In the genomic region with DNA sequence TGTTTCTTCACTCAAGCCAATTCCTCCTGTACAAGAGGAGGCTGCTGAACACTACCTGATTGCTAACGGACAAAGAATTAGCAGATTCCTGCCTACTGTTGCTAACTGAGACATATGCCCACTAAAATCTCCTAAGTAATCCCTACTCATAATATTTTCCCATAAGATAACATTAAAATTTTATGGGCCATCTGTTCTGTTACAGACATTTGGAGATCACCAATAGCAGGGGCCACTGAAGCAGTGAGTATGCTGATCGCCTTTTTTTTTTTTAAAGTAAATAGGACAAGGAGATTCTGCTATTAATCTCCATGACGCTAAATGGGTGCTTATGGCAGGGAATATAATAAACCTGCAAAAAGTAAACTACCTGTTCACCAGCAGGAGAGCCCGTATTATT, we compare ENCODE assay signal across 29 cellular contexts.
A peak's percentile ranks its signal among the peaks of the same experiment; 100 is the strongest.
DNase-seq lines count a peak whose midpoint lies in the region; ATAC-seq and TF ChIP-seq lines count a peak whose summit lies in the region.
"Had no signal": no experiment of that assay in that cellular context is flagged by ENCODE, and none has a peak within 500 bp of the region (broad histone marks: within the 10 kb centered on the region; RNA-seq: fewer than 3 reads in every experiment).

No MANE protein-coding gene starts in this region.

- no peaks in the 10 kb centered on the region for H3K27me3 ChIP-seq in SK-N-SH (ENCODE audit: insufficient read depth)
- H3K27me3 ChIP-seq: adrenal gland, esophagus muscularis mucosa, foreskin keratinocyte, heart left ventricle, neural progenitor cell, right lobe of liver, spleen, stomach had no signal

- peaks cover 12 to 18% of the 10 kb centered on the region in 2 donors for H3K4me1 Mint-ChIP-seq in stimulated activated naive B cell treated with anti-CD40 and anti-IgM and Interleukin-4, amounts not matched to agents 10 μg/mL and 1 μg/mL and 100 μg/mL, for 72 hours
- peaks cover 10% of the 10 kb centered on the region for H3K4me1 Mint-ChIP-seq in activated naive CD4-positive, alpha-beta T cell treated with anti-CD3 and anti-CD28 coated beads for 36 hours (ENCODE audit: low read depth)

- H3K9ac ChIP-seq in SK-N-SH = no peak overlapping the region
- H3K9ac ChIP-seq: KMS-11, neural progenitor cell, parathyroid adenoma had no signal

- no peak for TF ChIP-seq RAD21 in SK-N-SH (IDR thresholded peaks at IDR 0.05; ENCODE audit: low read length)

- DNase-seq in SK-N-SH (peak; percentile 5), NCI-H2081 treated with DMSO at 0.1 percent for 48 hours (lab: John Stamatoyannopoulos, UW) (peak; percentile 11), NCI-H82 (lab: John Stamatoyannopoulos, UW) (peak; percentile 92), epidermal melanocyte (ENCODE audit: insufficient read length, low spot score) (no peak), GOT3 (lab: John Stamatoyannopoulos, UW) (no peak)
- no peak for DNase-seq in stimulated activated naive B cell treated with anti-CD40 and anti-IgM and Interleukin-4, amounts not matched to agents 10 μg/mL and 1 μg/mL and 100 μg/mL, for 72 hours
- no peak for DNase-seq in activated naive CD4-positive, alpha-beta T cell treated with anti-CD3 and anti-CD28 coated beads for 36 hours
- DNase-seq: activated CD4-positive, alpha-beta T cell treated with anti-CD3 and anti-CD28 coated beads, Interleukin-2, amount 50 U/mL, for 4 hours; activated naive CD4-positive, alpha-beta T cell treated with anti-CD3 and anti-CD28 coated beads, Interleukin-2, amount 10 ng/mL, durations not matched to agents 7 days and 5 days; adrenal gland; endodermal cell; foreskin keratinocyte; H9; heart left ventricle; MM.1S; NCI-H1694 treated with DMSO at 0.1 percent for 48 hours; NCI-H345; right lobe of liver; spleen; stimulated activated CD8-positive, alpha-beta memory T cell treated with anti-CD3 and anti-CD28 coated beads, Interleukin-4, amount 100 ng/mL, for 48 hours; stomach; T-helper 17 cell had no signal

- no peak overlapping the region for H3K4me2 ChIP-seq in SK-N-SH
- H3K4me2 ChIP-seq: KMS-11, neural progenitor cell had no signal

- no peak overlapping the region for H3K4me3 ChIP-seq in SK-N-SH (ENCODE audit: low read depth in 2 of 2, low read length in 1 of 2)
- H3K4me3 ChIP-seq: adrenal gland, esophagus muscularis mucosa, heart left ventricle, neural progenitor cell, right lobe of liver, spleen, stomach had no signal

- H3K36me3 Mint-ChIP-seq in stimulated activated naive B cell treated with anti-CD40 and anti-IgM and Interleukin-4, amounts not matched to agents 10 μg/mL and 1 μg/mL and 100 μg/mL, for 72 hours = peaks cover 31 to 50% of the 10 kb centered on the region in 2 donors
- peaks cover 24% of the 10 kb centered on the region for H3K36me3 Mint-ChIP-seq in activated naive CD4-positive, alpha-beta T cell treated with anti-CD3 and anti-CD28 coated beads for 36 hours (ENCODE audit: low read depth)

- no peak overlapping the region for H2AFZ ChIP-seq in SK-N-SH (ENCODE audit: low read depth)
- H2AFZ ChIP-seq: neural progenitor cell, parathyroid adenoma had no signal

- peaks cover 68% of the 10 kb centered on the region; the same call in 1 of the 2 replicates for H3K79me2 ChIP-seq in SK-N-SH (ENCODE audit: insufficient read depth)

- H3K9me3 Mint-ChIP-seq in stimulated activated naive B cell treated with anti-CD40 and anti-IgM and Interleukin-4, amounts not matched to agents 10 μg/mL and 1 μg/mL and 100 μg/mL, for 72 hours = no peaks in the 10 kb centered on the region
- H3K9me3 Mint-ChIP-seq in activated naive CD4-positive, alpha-beta T cell treated with anti-CD3 and anti-CD28 coated beads for 36 hours = no peaks in the 10 kb centered on the region
- H3K9me3 Mint-ChIP-seq: activated naive CD4-positive, alpha-beta T cell treated with anti-CD3 and anti-CD28 coated beads, Interleukin-2, amount 10 ng/mL, durations not matched to agents 7 days and 5 days; central memory CD8-positive, alpha-beta T cell; endodermal cell; H9; neural progenitor cell had no signal

- H4K20me1 ChIP-seq in SK-N-SH (ENCODE audit: insufficient read depth) = peaks cover 18% of the 10 kb centered on the region

- no peak for ATAC-seq in SK-N-SH treated with all-trans-retinoic acid at 6 μM for 48 hours
- no peak for ATAC-seq in stimulated activated naive B cell treated with anti-CD40 and anti-IgM and Interleukin-4, amounts not matched to agents 10 μg/mL and 1 μg/mL and 100 μg/mL, for 72 hours (replicated peaks)
- ATAC-seq: foreskin keratinocyte, heart left ventricle, right lobe of liver, Right ventricle myocardium inferior, T-helper 17 cell had no signal

- H3K4me3 Mint-ChIP-seq in stimulated activated naive B cell treated with anti-CD40 and anti-IgM and Interleukin-4, amounts not matched to agents 10 μg/mL and 1 μg/mL and 100 μg/mL, for 72 hours = no peak overlapping the region
- H3K4me3 Mint-ChIP-seq in activated naive CD4-positive, alpha-beta T cell treated with anti-CD3 and anti-CD28 coated beads for 36 hours = no peak overlapping the region
- H3K4me3 Mint-ChIP-seq: activated naive CD4-positive, alpha-beta T cell treated with anti-CD3 and anti-CD28 coated beads, Interleukin-2, amount 10 ng/mL, durations not matched to agents 7 days and 5 days; central memory CD8-positive, alpha-beta T cell; endodermal cell; H9; neural progenitor cell; T-helper 17 cell had no signal

- no peaks in the 10 kb centered on the region for H3K9me3 ChIP-seq in SK-N-SH
- H3K9me3 ChIP-seq: adrenal gland, esophagus muscularis mucosa, heart left ventricle, right lobe of liver, spleen, stomach had no signal

- H3K27me3 Mint-ChIP-seq in stimulated activated naive B cell treated with anti-CD40 and anti-IgM and Interleukin-4, amounts not matched to agents 10 μg/mL and 1 μg/mL and 100 μg/mL, for 72 hours = no peaks in the 10 kb centered on the region
- H3K27me3 Mint-ChIP-seq in activated naive CD4-positive, alpha-beta T cell treated with anti-CD3 and anti-CD28 coated beads for 36 hours (ENCODE audit: low read depth) = no peaks in the 10 kb centered on the region
- H3K27me3 Mint-ChIP-seq: activated naive CD4-positive, alpha-beta T cell treated with anti-CD3 and anti-CD28 coated beads, Interleukin-2, amount 10 ng/mL, durations not matched to agents 7 days and 5 days; central memory CD8-positive, alpha-beta T cell; T-helper 17 cell had no signal

- peaks cover 11% of the 10 kb centered on the region for H3F3A ChIP-seq in SK-N-SH (replicated peaks; ENCODE audit: insufficient read depth)

- H3K27ac Mint-ChIP-seq in stimulated activated naive B cell treated with anti-CD40 and anti-IgM and Interleukin-4, amounts not matched to agents 10 μg/mL and 1 μg/mL and 100 μg/mL, for 72 hours = peak overlapping the region; percentile 14
- no peak overlapping the region for H3K27ac Mint-ChIP-seq in activated naive CD4-positive, alpha-beta T cell treated with anti-CD3 and anti-CD28 coated beads for 36 hours
- H3K27ac Mint-ChIP-seq: activated naive CD4-positive, alpha-beta T cell treated with anti-CD3 and anti-CD28 coated beads, Interleukin-2, amount 10 ng/mL, durations not matched to agents 7 days and 5 days; endodermal cell; neural progenitor cell; T-helper 17 cell had no signal

- POLR2A ChIA-PET in SK-N-SH (lab: Yijun Ruan, JAX) = no interaction called here

- CTCF ChIA-PET in SK-N-SH (lab: Yijun Ruan, JAX) = interaction anchor here (0.6 kb wide), 1 partner anchor 791 kb away, joined by 3 read pairs; no protein-coding TSS in a partner anchor
- CTCF ChIA-PET in activated naive CD4-positive, alpha-beta T cell treated with anti-CD3 and anti-CD28 coated beads for 36 hours (lab: Charles Lee) = no interaction called here

- H3K36me3 ChIP-seq in SK-N-SH (replicated peaks in 1 of 2; ENCODE audit: control insufficient read depth in 1 of 2, insufficient read depth in 2 of 2, low read length in 1 of 2) = peaks cover 70 to 76% of the 10 kb centered on the region in 2 experiments

- H3K9me2 ChIP-seq in SK-N-SH = no peaks in the 10 kb centered on the region

- TF ChIP-seq CTCF in SK-N-SH (IDR thresholded peaks at IDR 0.05) = no peak

- 97% methylated on average over 4 of the region's 4 CpGs for WGBS in SK-N-SH (ENCODE audit: low lambda C conversion rate)

- intact Hi-C loops in activated naive CD4-positive, alpha-beta T cell treated with anti-CD3 and anti-CD28 coated beads for 36 hours (cut with micrococcal nuclease) = no loop called here

- TF ChIP-seq EP300 in SK-N-SH (IDR thresholded peaks at IDR 0.05; ENCODE audit: borderline replicate concordance in 1 of 2, low read depth in 1 of 2, low read length in 1 of 2) = no peak

- peaks cover 0 to 5% of the 10 kb centered on the region in 2 experiments; a peak in 2 of 4 replicates for H3K4me1 ChIP-seq in SK-N-SH (ENCODE audit: control insufficient read depth in 1 of 2, insufficient read depth in 2 of 2, low read depth in 1 of 2, low read length in 1 of 2)
- H3K4me1 ChIP-seq: foreskin keratinocyte, right lobe of liver had no signal

- no peak overlapping the region for H3K27ac ChIP-seq in SK-N-SH (ENCODE audit: low read depth in 2 of 2, low read length in 1 of 2)
- H3K27ac ChIP-seq: adrenal gland, esophagus muscularis mucosa, foreskin keratinocyte, heart left ventricle, KMS-11, neural progenitor cell, parathyroid adenoma, right lobe of liver, spleen, stomach had no signal

TF ChIP-seq in SK-N-SH, 30 proteins besides CTCF, POLR2A, EP300 and RAD21 (continues in another document):
- TF ChIP-seq MAX (IDR thresholded peaks at IDR 0.05; ENCODE audit: low read depth) = no peak
- no peak for TF ChIP-seq RCOR1 (IDR thresholded peaks at IDR 0.05; ENCODE audit: low read length)
- no peak for TF ChIP-seq FOXJ3 (CRISPR knock-in tag; IDR thresholded peaks at IDR 0.05)
- TF ChIP-seq SIN3A (IDR thresholded peaks at IDR 0.05; ENCODE audit: borderline replicate concordance, low read depth, low read length) = no peak
- no peak for TF ChIP-seq POLR2AphosphoS5 (IDR thresholded peaks at IDR 0.05; ENCODE audit: low read depth, low read length)
- no peak for TF ChIP-seq JUND (IDR thresholded peaks at IDR 0.05)

Comparison
In these comparisons a context has a peak if more than half of its experiments do, and no peak if none do; other contexts are left out.
1. DNase-seq: peak in SK-N-SH (single experiment), NCI-H2081 treated with DMSO at 0.1 percent for 48 hours (single experiment) and NCI-H82 (single experiment); none in stimulated activated naive B cell treated with anti-CD40 and anti-IgM and Interleukin-4, amounts not matched to agents 10 μg/mL and 1 μg/mL and 100 μg/mL, for 72 hours (single experiment), activated naive CD4-positive, alpha-beta T cell treated with anti-CD3 and anti-CD28 coated beads for 36 hours (single experiment), epidermal melanocyte (single experiment) and GOT3 (single experiment).